ENCODE assay signal across 10 cellular contexts in genomic region chr3:1087066-1087555, GRCh38. TPM values are rescaled to one million over a fixed set of nuclear protein-coding genes. Genes with fewer than 3 reads are reported as not detected.
A peak's percentile ranks its signal among the peaks of the same experiment; 100 is the strongest.
DNase-seq lines count a peak whose midpoint lies in the region; ATAC-seq, FAIRE-seq and TF ChIP-seq lines count a peak whose summit lies in the region.
"Had no signal": no experiment of that assay in that cellular context is flagged by ENCODE, and none has a peak within 500 bp of the region (broad histone marks: within the 10 kb centered on the region; RNA-seq: fewer than 3 reads in every experiment).

No MANE protein-coding gene starts in this region.

- no peaks in the 10 kb centered on the region for H3K27me3 Mint-ChIP-seq in Calu3 (ENCODE audit: unreplicated experiment)
- H3K27me3 Mint-ChIP-seq: central memory CD8-positive, alpha-beta T cell; stimulated activated naive CD8-positive, alpha-beta T cell treated with anti-CD3 and anti-CD28 coated beads, Interleukin-15, Interleukin-2, amounts not matched to agents 100 ng/mL and 50 ng/mL, for 24 hours had no signal

- no CpG with 5 or more reads among the region's 3 CpGs for WGBS in neuronal stem cell (ENCODE audit: extremely low coverage in 2 of 2, insufficient read length in 2 of 2, insufficient replicate concordance in 1 of 2), 2 donors

- H3K4me3 Mint-ChIP-seq in Calu3 (ENCODE audit: low read depth, unreplicated experiment) = no peak overlapping the region
- H3K4me3 Mint-ChIP-seq: central memory CD8-positive, alpha-beta T cell; stimulated activated naive CD8-positive, alpha-beta T cell treated with anti-CD3 and anti-CD28 coated beads, Interleukin-15, Interleukin-2, amounts not matched to agents 100 ng/mL and 50 ng/mL, for 24 hours had no signal

- no peak overlapping the region for H3K14ac ChIP-seq in neuronal stem cell (ENCODE audit: low read length)

- CTCF ChIA-PET in Calu3 (lab: Charles Lee) = interaction anchor here (0.6 to 0.7 kb wide), 13 partner anchors 31 to 1910 kb away, joined by 3 to 21 read pairs (median 4); no protein-coding TSS in a partner anchor

- peaks cover 0 to 3% of the 10 kb centered on the region in 2 donors for H3K4me1 ChIP-seq in neuronal stem cell (ENCODE audit: control insufficient read depth in 2 of 2, insufficient read depth in 1 of 2, low read depth in 1 of 2, low read length in 2 of 2)

- H2AFZ ChIP-seq in neuronal stem cell (ENCODE audit: low read length) = peak overlapping the region; percentile 70

- H3K18ac ChIP-seq in neuronal stem cell (ENCODE audit: low read length) = no peak overlapping the region

- H2BK12ac ChIP-seq in neuronal stem cell (ENCODE audit: low read length) = no peak overlapping the region

- no peak overlapping the region for H2AK5ac ChIP-seq in neuronal stem cell (ENCODE audit: low read depth, low read length)

- no peak overlapping the region for H2BK120ac ChIP-seq in neuronal stem cell (ENCODE audit: low read depth, low read length)

- no peak overlapping the region for H2BK15ac ChIP-seq in neuronal stem cell (ENCODE audit: low read length)

- peak; percentile 61 for DNase-seq in Calu3
- DNase-seq in NCI-H774 (lab: John Stamatoyannopoulos, UW) = peak; percentile 16
- DNase-seq in epithelial cell of prostate (ENCODE audit: low read depth, low spot score) = no peak
- no peak for DNase-seq in neuronal stem cell (ENCODE audit: low spot score)
- DNase-seq in HPDE6-E6E7 (ENCODE audit: extremely low spot score) = no peak
- DNase-seq in frontal cortex (ENCODE audit: low spot score in 2 of 2) = no peak
- DNase-seq in amygdala (lab: John Stamatoyannopoulos, UW) = no peak

- no TSS peak for BruUV-seq in Calu3 (replicated peaks; lab: Mats Ljungman, UMichigan)

- peak overlapping the region; percentile 100 for H3K27ac Mint-ChIP-seq in Calu3 (ENCODE audit: unreplicated experiment)
- H3K27ac Mint-ChIP-seq: stimulated activated naive CD8-positive, alpha-beta T cell treated with anti-CD3 and anti-CD28 coated beads, Interleukin-15, Interleukin-2, amounts not matched to agents 100 ng/mL and 50 ng/mL, for 24 hours had no signal

- no peak overlapping the region for H3K4me2 ChIP-seq in neuronal stem cell (ENCODE audit: insufficient read depth, low read length, poor library complexity, severe bottlenecking)

- H4K8ac ChIP-seq in neuronal stem cell (ENCODE audit: low read depth, low read length) = no peak overlapping the region

- no peak overlapping the region for H3K9ac ChIP-seq in neuronal stem cell (ENCODE audit: low read depth, low read length, poor library complexity)

- H3K4ac ChIP-seq in neuronal stem cell (ENCODE audit: low read length) = no peak overlapping the region

- intact Hi-C loops in Calu3 (cut with micrococcal nuclease; ENCODE audit: unreplicated experiment) = loop anchor here (1.0 to 10.0 kb wide), 5 partner anchors 95 to 1928 kb away; no protein-coding TSS in a partner anchor

- peaks cover 14% of the 10 kb centered on the region for H3K4me1 Mint-ChIP-seq in Calu3 (ENCODE audit: low read depth, unreplicated experiment)
- H3K4me1 Mint-ChIP-seq: central memory CD8-positive, alpha-beta T cell had no signal

- H3K9me3 ChIP-seq in neuronal stem cell (replicated peaks in 1 of 2; ENCODE audit: control insufficient read depth in 2 of 2, insufficient read depth in 1 of 2, low read depth in 1 of 2, low read length in 2 of 2) = no peaks in the 10 kb centered on the region

- H3K36me3 ChIP-seq in neuronal stem cell (replicated peaks in 1 of 2; ENCODE audit: control insufficient read depth in 2 of 2, insufficient read depth in 2 of 2, low read length in 2 of 2) = no peaks in the 10 kb centered on the region

- no peaks in the 10 kb centered on the region for H3K79me1 ChIP-seq in neuronal stem cell (ENCODE audit: low read depth, low read length)

- no peak overlapping the region for H3K23ac ChIP-seq in neuronal stem cell (ENCODE audit: low read depth, low read length, poor library complexity)

- TF ChIP-seq CTCF in Calu3 (IDR thresholded peaks at IDR 0.05; ENCODE audit: unreplicated experiment) = no peak

- peaks cover 6% of the 10 kb centered on the region for H3K36me3 Mint-ChIP-seq in Calu3 (ENCODE audit: insufficient read depth, unreplicated experiment)

- no peak for FAIRE-seq in frontal cortex (lab: Jason Lieb, UNC)

- no peaks in the 10 kb centered on the region for H3K27me3 ChIP-seq in neuronal stem cell (ENCODE audit: control insufficient read depth in 3 of 3, insufficient read depth in 3 of 3, low read depth in 1 of 3, low read length in 3 of 3)

- H3K9me3 Mint-ChIP-seq in Calu3 (ENCODE audit: low read depth, unreplicated experiment) = no peaks in the 10 kb centered on the region
- H3K9me3 Mint-ChIP-seq: stimulated activated naive CD8-positive, alpha-beta T cell treated with anti-CD3 and anti-CD28 coated beads, Interleukin-15, Interleukin-2, amounts not matched to agents 100 ng/mL and 50 ng/mL, for 24 hours had no signal

- no peak overlapping the region for H3K4me3 ChIP-seq in neuronal stem cell (ENCODE audit: low read length in 2 of 2)

- H3K27ac ChIP-seq in epithelial cell of prostate = peak overlapping the region; percentile 75
- H3K27ac ChIP-seq in neuronal stem cell (replicated peaks; ENCODE audit: low read length) = no peak overlapping the region

- H2BK5ac ChIP-seq in neuronal stem cell (ENCODE audit: low read length) = no peak overlapping the region

- ATAC-seq in activated CD4-positive, CD25-positive, alpha-beta regulatory T cell treated with anti-CD3 and anti-CD28 coated beads, Interleukin-2, amount 50 U/mL, for 24 hours = no peak

- no peak overlapping the region for H4K91ac ChIP-seq in neuronal stem cell (ENCODE audit: low read depth, low read length, poor library complexity)

RNA-seq across cellular contexts. Expression of gene CNTN6, which starts 5.7 kb away (rescaled TPM):
- total RNA-seq in Calu3 (2022) = not detected in 2 replicates
- polyA plus RNA-seq in neuronal stem cell (2013, experiment 1 of 2) = 4.7 TPM
- polyA plus RNA-seq in neuronal stem cell (2013, experiment 2 of 2) = 4.8 TPM
- total RNA-seq in frontal cortex = 11.8 TPM

Comparison
In these comparisons a context has a peak if more than half of its experiments do, and no peak if none do; other contexts are left out.
1. DNase-seq: peak in Calu3 (single experiment) and NCI-H774 (single experiment); none in epithelial cell of prostate (single experiment), neuronal stem cell (single experiment), HPDE6-E6E7 (single experiment), frontal cortex (0 of 2) and amygdala (0 of 56).
2. RNA of gene CNTN6, which starts 5.7 kb away (total RNA-seq): 11.8 TPM in frontal cortex (single experiment); not detected in Calu3; every median in the first group is over 10 times any median in the second.